ENCODE assay signal across 25 cellular contexts in genomic region chr4:169993531-169993930, GRCh38. TPM values are rescaled to one million over a fixed set of nuclear protein-coding genes. Genes with fewer than 3 reads are reported as not detected.
DNase-seq lines count a peak whose midpoint lies in the region; ATAC-seq and TF ChIP-seq lines count a peak whose summit lies in the region.
"Had no signal": no experiment of that assay in that cellular context is flagged by ENCODE, and none has a peak within 500 bp of the region (broad histone marks: within the 10 kb centered on the region; RNA-seq: fewer than 3 reads in every experiment).

No MANE protein-coding gene starts in this region.

- no peaks in the 10 kb centered on the region for H3K4me1 Mint-ChIP-seq in activated CD4-positive, alpha-beta T cell treated with anti-CD3 and anti-CD28 coated beads for 36 hours
- H3K4me1 Mint-ChIP-seq: CD4-positive, CD25-positive, alpha-beta regulatory T cell; mesothelial cell of epicardium; naive thymus-derived CD4-positive, alpha-beta T cell had no signal

- H3K4me3 ChIP-seq in heart left ventricle, result no peak overlapping the region
- H3K4me3 ChIP-seq: GM23338, ovary, SJCRH30, tibial artery had no signal

- 62 to 78% (median 67%) methylated on average over 9 of the region's 9 CpGs for WGBS in heart left ventricle, 4 donors

- no peaks in the 10 kb centered on the region for H3K36me3 ChIP-seq in heart left ventricle
- H3K36me3 ChIP-seq: brain microvascular endothelial cell, ovary, SJCRH30 had no signal

- no peaks in the 10 kb centered on the region for H3K9me3 ChIP-seq in heart left ventricle
- H3K9me3 ChIP-seq: ovary, SJCRH30, tibial artery had no signal

- H3K27ac ChIP-seq in caudate nucleus (ENCODE audit: low read depth, low read length) (peak overlapping the region; percentile 87), heart left ventricle (no peak overlapping the region)
- H3K27ac ChIP-seq: brain microvascular endothelial cell, ovary, SJCRH30, tibial artery had no signal

- CTCF ChIA-PET in activated CD4-positive, alpha-beta T cell treated with anti-CD3 and anti-CD28 coated beads for 36 hours (lab: Charles Lee), result no interaction called here

- intact Hi-C loops in activated CD4-positive, alpha-beta T cell treated with anti-CD3 and anti-CD28 coated beads for 36 hours (cut with DNase I, micrococcal nuclease), result no loop called here
- intact Hi-C loops in heart left ventricle (cut with DNase I), result no loop called here

- DNase-seq in COLO829 (ENCODE audit: low spot score), result peak; percentile 90
- DNase-seq in caudate nucleus (lab: John Stamatoyannopoulos, UW), result peak in 57 of 61 donors; percentile 10 to 83 (median 55)
- peak; percentile 75 for DNase-seq in inferior parietal cortex (ENCODE audit: extremely low spot score)
- DNase-seq in pons (ENCODE audit: low spot score), result peak; percentile 97
- DNase-seq in activated CD4-positive, alpha-beta T cell treated with anti-CD3 and anti-CD28 coated beads for 36 hours, result no peak
- no peak for DNase-seq in stimulated activated naive CD4-positive, alpha-beta T cell (lab: John Stamatoyannopoulos, UW)
- DNase-seq in heart left ventricle, result no peak
- DNase-seq in SHP77 (lab: John Stamatoyannopoulos, UW), result no peak
- DNase-seq: activated CD4-positive, alpha-beta T cell treated with anti-CD3 and anti-CD28 coated beads, Interleukin-2, amount 50 U/mL, for 4 hours; activated gamma-delta T cell treated with Interleukin-2 at 50 U/mL for 16 hours; activated T-cell treated with anti-CD3 and anti-CD28 coated beads, Interleukin-2, amount 50 U/mL, for 48 hours; brain microvascular endothelial cell; CD4-positive, CD25-positive, alpha-beta regulatory T cell; HFFc6; naive thymus-derived CD4-positive, alpha-beta T cell; NCI-H1092 treated with DMSO at 0.1 percent for 48 hours; NCI-H1694 treated with DMSO at 0.1 percent for 48 hours; NCI-H82; ovary; SJCRH30; small intestine; tibial artery had no signal

- H3K9me3 Mint-ChIP-seq in activated CD4-positive, alpha-beta T cell treated with anti-CD3 and anti-CD28 coated beads for 36 hours (ENCODE audit: low read depth), result no peaks in the 10 kb centered on the region
- H3K9me3 Mint-ChIP-seq: GM23338; HFFc6; mesothelial cell of epicardium; stimulated activated naive CD8-positive, alpha-beta T cell treated with anti-CD3 and anti-CD28 coated beads, Interleukin-15, Interleukin-2, amounts not matched to agents 100 ng/mL and 50 ng/mL, for 24 hours had no signal

- H3K27ac Mint-ChIP-seq in activated CD4-positive, alpha-beta T cell treated with anti-CD3 and anti-CD28 coated beads for 36 hours, result no peak overlapping the region
- H3K27ac Mint-ChIP-seq: CD4-positive, CD25-positive, alpha-beta regulatory T cell; GM23338; HFFc6; mesothelial cell of epicardium; stimulated activated naive CD8-positive, alpha-beta T cell treated with anti-CD3 and anti-CD28 coated beads, Interleukin-15, Interleukin-2, amounts not matched to agents 100 ng/mL and 50 ng/mL, for 24 hours had no signal

- no peaks in the 10 kb centered on the region for H3K36me3 Mint-ChIP-seq in activated CD4-positive, alpha-beta T cell treated with anti-CD3 and anti-CD28 coated beads for 36 hours (ENCODE audit: low read depth)
- H3K36me3 Mint-ChIP-seq: CD4-positive, CD25-positive, alpha-beta regulatory T cell; mesothelial cell of epicardium had no signal

- H3K27me3 ChIP-seq in heart left ventricle, result no peaks in the 10 kb centered on the region
- H3K27me3 ChIP-seq: brain microvascular endothelial cell, ovary, SJCRH30, tibial artery had no signal

- peaks cover 5% of the 10 kb centered on the region for H3K27me3 Mint-ChIP-seq in activated CD4-positive, alpha-beta T cell treated with anti-CD3 and anti-CD28 coated beads for 36 hours
- H3K27me3 Mint-ChIP-seq: CD4-positive, CD25-positive, alpha-beta regulatory T cell; stimulated activated naive CD8-positive, alpha-beta T cell treated with anti-CD3 and anti-CD28 coated beads, Interleukin-15, Interleukin-2, amounts not matched to agents 100 ng/mL and 50 ng/mL, for 24 hours had no signal

- no peaks in the 10 kb centered on the region for H3K4me1 ChIP-seq in heart left ventricle
- H3K4me1 ChIP-seq: SJCRH30 had no signal

- no peak for TF ChIP-seq POLR2A in heart left ventricle (IDR thresholded peaks at IDR 0.05)

- no peak for ATAC-seq in activated CD4-positive, alpha-beta T cell treated with anti-CD3 and anti-CD28 coated beads for 36 hours
- ATAC-seq in heart left ventricle, result no peak
- ATAC-seq: GM23338; naive thymus-derived CD4-positive, alpha-beta T cell had no signal

- no peak for TF ChIP-seq CTCF in heart left ventricle (IDR thresholded peaks at IDR 0.05)

- POLR2A ChIA-PET in activated CD4-positive, alpha-beta T cell treated with anti-CD3 and anti-CD28 coated beads for 36 hours (lab: Charles Lee), result no interaction called here

- H3K4me3 Mint-ChIP-seq in activated CD4-positive, alpha-beta T cell treated with anti-CD3 and anti-CD28 coated beads for 36 hours, result no peak overlapping the region
- H3K4me3 Mint-ChIP-seq: CD4-positive, CD25-positive, alpha-beta regulatory T cell; GM23338; HFFc6; mesothelial cell of epicardium; naive thymus-derived CD4-positive, alpha-beta T cell; stimulated activated naive CD8-positive, alpha-beta T cell treated with anti-CD3 and anti-CD28 coated beads, Interleukin-15, Interleukin-2, amounts not matched to agents 100 ng/mL and 50 ng/mL, for 24 hours had no signal

RNA-seq across cellular contexts. Expression of gene MFAP3L, which starts 32.7 kb away (rescaled TPM):
- total RNA-seq in activated CD4-positive, alpha-beta T cell treated with anti-CD3 and anti-CD28 coated beads for 36 hours, result under 1 TPM; 0.53 to 0.85 TPM
- 1 to 10 TPM; 1.5 to 5.9 (median 3.3) TPM for total RNA-seq in heart left ventricle
- 1 to 10 TPM in 1 of 2 donors, under 1 TPM in 1; 0.76 to 1.9 TPM for polyA plus RNA-seq in heart left ventricle

Comparison
In these comparisons a context has a peak if more than half of its experiments do, and no peak if none do; other contexts are left out.
1. DNase-seq: peak in COLO829 (single experiment), caudate nucleus (57 of 61), inferior parietal cortex (single experiment) and pons (single experiment); none in activated CD4-positive, alpha-beta T cell treated with anti-CD3 and anti-CD28 coated beads for 36 hours (single experiment), stimulated activated naive CD4-positive, alpha-beta T cell (0 of 6), heart left ventricle (0 of 5) and SHP77 (0 of 2).